Comparison of ENCODE assay signal across 8 cellular contexts in the genomic region with DNA sequence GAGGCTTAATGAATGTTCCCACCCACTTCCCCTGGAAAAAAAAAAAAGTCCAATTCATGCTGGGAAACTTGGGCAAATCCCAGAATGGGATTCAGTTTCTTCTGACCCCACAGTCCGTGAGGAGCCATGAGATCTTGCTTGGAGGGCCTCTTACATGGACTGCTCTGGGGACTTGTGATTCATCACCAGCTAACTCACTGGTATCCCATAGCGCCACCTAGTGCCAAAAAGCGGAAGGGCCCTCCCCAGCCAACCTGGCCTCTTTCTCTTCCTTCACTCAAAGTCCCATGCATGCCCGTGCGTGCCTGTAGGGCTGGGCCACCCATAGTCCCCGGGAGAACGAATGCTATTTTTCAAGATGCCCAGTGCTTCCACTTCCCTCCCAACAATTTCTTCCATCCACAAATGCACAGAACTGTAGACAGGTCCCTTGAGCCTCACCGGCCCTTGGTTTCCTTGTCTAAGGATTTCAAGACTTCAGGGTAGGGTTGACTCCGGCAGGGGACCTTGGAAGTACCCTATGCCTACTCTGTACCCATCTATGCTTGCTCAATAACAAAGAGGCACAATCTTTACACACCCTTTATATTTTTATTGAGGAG. TPM values are rescaled to one million over a fixed set of nuclear protein-coding genes. Genes with fewer than 3 reads are reported as not detected.
DNase-seq lines count a peak whose midpoint lies in the region; ATAC-seq and TF ChIP-seq lines count a peak whose summit lies in the region.

No MANE protein-coding gene starts in this region.

- WGBS in mesenchymal stem cell, result 13% methylated on average over 8 of the region's 9 CpGs

- peaks cover 42% of the 10 kb centered on the region for H3K4me1 Mint-ChIP-seq in activated CD4-positive, alpha-beta memory T cell treated with anti-CD3 and anti-CD28 coated beads for 36 hours (ENCODE audit: low read depth)

- no peaks in the 10 kb centered on the region for H3K9me3 Mint-ChIP-seq in activated CD4-positive, alpha-beta memory T cell treated with anti-CD3 and anti-CD28 coated beads for 36 hours

- TF ChIP-seq CTCF in BE2C (IDR thresholded peaks at IDR 0.05; ENCODE audit: low read depth, low read length), result peak; percentile 83

- intact Hi-C loops in activated CD4-positive, alpha-beta memory T cell treated with anti-CD3 and anti-CD28 coated beads for 36 hours (cut with micrococcal nuclease), result loop anchor here (1.0 to 5.0 kb wide), 4 partner anchors 56 to 216 kb away; partner anchors contain the start of genes NHSL2 and PIN4

- H3K4me1 ChIP-seq in BE2C, result peaks cover 63% of the 10 kb centered on the region
- peaks cover 26% of the 10 kb centered on the region for H3K4me1 ChIP-seq in mesenchymal stem cell (ENCODE audit: control insufficient read depth, insufficient read depth, low read depth, low read length)

- peak overlapping the region in 1 of 2 experiments; percentile 75 for H3K4ac ChIP-seq in mesenchymal stem cell (ENCODE audit: low read depth in 1 of 2, low read length in 2 of 2)

- H3K9me3 ChIP-seq in BE2C (no peaks in the 10 kb centered on the region), mesenchymal stem cell (ENCODE audit: control insufficient read depth, low read length) (no peaks in the 10 kb centered on the region)

- no peak overlapping the region for H3K14ac ChIP-seq in mesenchymal stem cell (ENCODE audit: low read length in 2 of 2)

- no peak overlapping the region for H2BK120ac ChIP-seq in mesenchymal stem cell (ENCODE audit: low read depth, low read length)

- H4K8ac ChIP-seq in mesenchymal stem cell (ENCODE audit: low read length), result no peak overlapping the region

- no peak overlapping the region for H3K27ac Mint-ChIP-seq in activated CD4-positive, alpha-beta memory T cell treated with anti-CD3 and anti-CD28 coated beads for 36 hours

- peaks cover 9% of the 10 kb centered on the region for H3K27me3 Mint-ChIP-seq in activated CD4-positive, alpha-beta memory T cell treated with anti-CD3 and anti-CD28 coated beads for 36 hours

- peak overlapping the region; percentile 48 for H3K9ac ChIP-seq in mesenchymal stem cell (ENCODE audit: low read length)

- no peak overlapping the region for H3K4me3 Mint-ChIP-seq in activated CD4-positive, alpha-beta memory T cell treated with anti-CD3 and anti-CD28 coated beads for 36 hours

- H2BK12ac ChIP-seq in mesenchymal stem cell (ENCODE audit: low read length in 2 of 2), result peak overlapping the region in 1 of 2 experiments; percentile 54

- H4K91ac ChIP-seq in mesenchymal stem cell (ENCODE audit: low read length), result no peak overlapping the region

- H3K23ac ChIP-seq in mesenchymal stem cell (ENCODE audit: low read length in 2 of 2), result no peak overlapping the region

- POLR2A ChIA-PET in activated CD4-positive, alpha-beta memory T cell treated with anti-CD3 and anti-CD28 coated beads for 36 hours (lab: Charles Lee), result interaction anchor here (0.6 kb wide), 2 partner anchors 54 to 140 kb away, joined by 3 read pairs; no protein-coding TSS in a partner anchor

- peak; percentile 71 for ATAC-seq in GM19035 (IDR thresholded peaks at IDR 0.05; ENCODE audit: unreplicated experiment)
- ATAC-seq in HG03520 (IDR thresholded peaks at IDR 0.05; ENCODE audit: unreplicated experiment), result peak; percentile 52

- H3K36me3 ChIP-seq in BE2C (peaks cover 37% of the 10 kb centered on the region), mesenchymal stem cell (ENCODE audit: control insufficient read depth in 1 of 2, insufficient read depth in 2 of 2, low read depth in 1 of 2, low read length in 2 of 2) (peaks cover 0 to 5% of the 10 kb centered on the region in 2 experiments)

- H2BK5ac ChIP-seq in mesenchymal stem cell (ENCODE audit: low read depth, low read length, poor library complexity, severe bottlenecking), result no peak overlapping the region

- H3K27me3 ChIP-seq in BE2C, result no peaks in the 10 kb centered on the region
- peaks cover 0 to 52% of the 10 kb centered on the region in 2 experiments for H3K27me3 ChIP-seq in mesenchymal stem cell (ENCODE audit: control insufficient read depth in 1 of 2, insufficient read depth in 1 of 2, low read length in 2 of 2)

- H2AFZ ChIP-seq in mesenchymal stem cell (ENCODE audit: low read depth, low read length), result no peak overlapping the region

- DNase-seq in BE2C (peak; percentile 82), NCI-H774 (lab: John Stamatoyannopoulos, UW) (peak; percentile 9), mesenchymal stem cell (peak; percentile 92)
- peak; percentile 88 for DNase-seq in activated CD4-positive, alpha-beta memory T cell treated with anti-CD3 and anti-CD28 coated beads for 36 hours
- DNase-seq in effector CD4-positive, alpha-beta T cell, result peak; percentile 74
- peak; percentile 74 for DNase-seq in stimulated activated CD8-positive, alpha-beta memory T cell treated with anti-CD3 and anti-CD28 coated beads, Interleukin-15, amount 100 ng/mL, for 1 hour (ENCODE audit: low read depth)

- peaks cover 15% of the 10 kb centered on the region for H3K79me1 ChIP-seq in mesenchymal stem cell (replicated peaks; ENCODE audit: low read length, poor library complexity, severe bottlenecking)

- CTCF ChIA-PET in activated CD4-positive, alpha-beta memory T cell treated with anti-CD3 and anti-CD28 coated beads for 36 hours (lab: Charles Lee), result interaction anchor here (0.6 to 7.7 kb wide), 13 partner anchors 17 to 1371 kb away, joined by 3 to 60 read pairs (median 4); no protein-coding TSS in a partner anchor

- no peak overlapping the region for H3K4me2 ChIP-seq in mesenchymal stem cell (ENCODE audit: low read length, poor library complexity, severe bottlenecking)

- H2BK15ac ChIP-seq in mesenchymal stem cell (ENCODE audit: low read depth, poor library complexity, severe bottlenecking), result no peak overlapping the region

- H3K18ac ChIP-seq in mesenchymal stem cell (ENCODE audit: low read depth in 1 of 2, low read length in 2 of 2), result peak overlapping the region; percentile 57 to 95

- H3K4me3 ChIP-seq in BE2C (ENCODE audit: low read depth, low read length) (peak overlapping the region; percentile 51), mesenchymal stem cell (ENCODE audit: insufficient read depth in 1 of 2, low read depth in 1 of 2, low read length in 2 of 2) (no peak overlapping the region)

- no peak overlapping the region for H2AK5ac ChIP-seq in mesenchymal stem cell (ENCODE audit: low read length, severe bottlenecking)

- H3K36me3 Mint-ChIP-seq in activated CD4-positive, alpha-beta memory T cell treated with anti-CD3 and anti-CD28 coated beads for 36 hours, result no peaks in the 10 kb centered on the region

- H3K27ac ChIP-seq in mesenchymal stem cell (ENCODE audit: low read length, poor library complexity, severe bottlenecking), result peak overlapping the region; percentile 20

RNA-seq across cellular contexts. Expression of gene RTL5, which starts 5.1 kb away (rescaled TPM):
- 64.3 TPM for polyA plus RNA-seq in BE2C (2012; ENCODE audit: insufficient read depth, insufficient read length, low read depth)
- total RNA-seq in activated CD4-positive, alpha-beta memory T cell treated with anti-CD3 and anti-CD28 coated beads for 36 hours, result under 1 TPM; 0.76 to 0.92 TPM
- polyA plus RNA-seq in mesenchymal stem cell (2013, experiment 1 of 2), result 10.6 TPM
- polyA plus RNA-seq in mesenchymal stem cell (2013, experiment 2 of 2), result 9.8 TPM

RNA-seq across cellular contexts. Expression of gene PIN4, which starts 54.9 kb away (rescaled TPM):
- polyA plus RNA-seq in BE2C (2012; ENCODE audit: insufficient read depth, insufficient read length, low read depth), result 32.1 TPM
- total RNA-seq in activated CD4-positive, alpha-beta memory T cell treated with anti-CD3 and anti-CD28 coated beads for 36 hours, result 1 to 10 TPM; 7.5 to 7.8 TPM
- polyA plus RNA-seq in mesenchymal stem cell (2013, experiment 1 of 2), result 26.3 TPM
- polyA plus RNA-seq in mesenchymal stem cell (2013, experiment 2 of 2), result 24.5 TPM

Comparison
In these comparisons a context has a peak if more than half of its experiments do, and no peak if none do; other contexts are left out.
1. DNase-seq: peak in every context shown above with its lines; median percentile 92 in mesenchymal stem cell; 88 in activated CD4-positive, alpha-beta memory T cell treated with anti-CD3 and anti-CD28 coated beads for 36 hours; 82 in BE2C; 74 in effector CD4-positive, alpha-beta T cell; 74 in stimulated activated CD8-positive, alpha-beta memory T cell treated with anti-CD3 and anti-CD28 coated beads, Interleukin-15, amount 100 ng/mL, for 1 hour; 9 in NCI-H774.